Comparison of ENCODE assay signal across 9 cellular contexts in genomic region chr1:160376525-160377131, GRCh38. TPM values are rescaled to one million over a fixed set of nuclear protein-coding genes. Genes with fewer than 3 reads are reported as not detected.
DNase-seq lines count a peak whose midpoint lies in the region; ATAC-seq and TF ChIP-seq lines count a peak whose summit lies in the region.
"Had no signal": no experiment of that assay in that cellular context is flagged by ENCODE, and none has a peak within 500 bp of the region (broad histone marks: within the 10 kb centered on the region; RNA-seq: fewer than 3 reads in every experiment).

No MANE protein-coding gene starts in this region.

- peak; percentile 29 for DNase-seq in COR-L47 (lab: John Stamatoyannopoulos, UW)
- DNase-seq in GM19238 (ENCODE audit: insufficient read length, low spot score), result peak; percentile 54
- peak; percentile 84 for DNase-seq in NB4 (ENCODE audit: low read depth)
- DNase-seq in SJCRH30, result peak; percentile 70 to 90
- peak; percentile 77 for DNase-seq in dermis blood vessel endothelial cell
- no peak for DNase-seq in left lung
- peak; percentile 92 for DNase-seq in superior temporal gyrus (ENCODE audit: extremely low spot score)
- no peak for DNase-seq in MG63

- H3K4me3 ChIP-seq in NB4 (ENCODE audit: low read depth, low read length), result no peak overlapping the region
- peak overlapping the region; percentile 17 for H3K4me3 ChIP-seq in SJCRH30
- H3K4me3 ChIP-seq in left lung, result no peak overlapping the region
- no peak overlapping the region for H3K4me3 ChIP-seq in MG63

- peak; percentile 85 for ATAC-seq in left lung

- intact Hi-C loops in left lung (cut with DNase I), result no loop called here

- peaks cover 32% of the 10 kb centered on the region for H3K4me1 ChIP-seq in SJCRH30
- H3K4me1 ChIP-seq in left lung, result peaks cover 0 to 14% of the 10 kb centered on the region in 2 donors

- TF ChIP-seq POLR2A in NB4 (IDR thresholded peaks at IDR 0.05; ENCODE audit: extremely low read depth, insufficient read length), result no peak

- H3K9me3 ChIP-seq in SJCRH30 (replicated peaks) (no peaks in the 10 kb centered on the region), left lung (no peaks in the 10 kb centered on the region), MG63 (no peaks in the 10 kb centered on the region)

- H3K36me3 ChIP-seq in SJCRH30 (no peaks in the 10 kb centered on the region), left lung (no peaks in the 10 kb centered on the region), MG63 (no peaks in the 10 kb centered on the region)

- TF ChIP-seq CTCF in NB4 (IDR thresholded peaks at IDR 0.05; ENCODE audit: low read depth, low read length) (peak; percentile 88), left lung (IDR thresholded peaks at IDR 0.05) (peak; percentile 66 to 95)

- H3K27ac ChIP-seq in SJCRH30 (peak overlapping the region; percentile 98), left lung (no peak overlapping the region)

- H3K27me3 ChIP-seq in SJCRH30, result no peaks in the 10 kb centered on the region
- H3K27me3 ChIP-seq in left lung, result no peaks in the 10 kb centered on the region
- H3K27me3 ChIP-seq in MG63, result no peaks in the 10 kb centered on the region

RNA-seq across cellular contexts. Expression of gene NHLH1, which starts 9.8 kb away (rescaled TPM):
- total RNA-seq in SJCRH30 (2014; rRNA removed; shearing (Covaris generic)), result 1.4 and 2.2 TPM in 2 replicates
- total RNA-seq in dermis blood vessel endothelial cell, result under 0.01 and 0.05 TPM in 2 replicates
- total RNA-seq in left lung, result under 1 TPM; 0.09 to 0.26 TPM
- not detected in 2 replicates for total RNA-seq in MG63 (2014; rRNA removed; shearing (Covaris generic); ENCODE audit: low replicate concordance)
- total RNA-seq: urinary bladder had no signal

RNA-seq across cellular contexts. Expression of gene VANGL2, which starts 23.7 kb away (rescaled TPM):
- total RNA-seq in SJCRH30 (2014; rRNA removed; shearing (Covaris generic)), result 11.1 and 12.8 TPM in 2 replicates
- total RNA-seq in dermis blood vessel endothelial cell (under 0.01 and 0.05 TPM in 2 replicates), left lung (1 to 10 TPM; 2.7 to 5.5 TPM)
- not detected in 2 replicates for total RNA-seq in MG63 (2014; rRNA removed; shearing (Covaris generic); ENCODE audit: low replicate concordance)

RNA-seq across cellular contexts. Expression of gene NCSTN, which starts 33.4 kb away (rescaled TPM):
- 49.3 and 56.9 TPM in 2 replicates for total RNA-seq in SJCRH30 (2014; rRNA removed; shearing (Covaris generic))
- total RNA-seq in dermis blood vessel endothelial cell, result 80.2 and 117 TPM in 2 replicates
- 10 to 100 TPM; 90.7 to 93.8 TPM for total RNA-seq in left lung
- total RNA-seq in MG63 (2014; rRNA removed; shearing (Covaris generic); ENCODE audit: low replicate concordance), result 31.5 and 50.6 TPM in 2 replicates

RNA-seq across cellular contexts. Expression of gene COPA, which starts 33.6 kb away (rescaled TPM):
- 107 TPM in 2 replicates for total RNA-seq in SJCRH30 (2014; rRNA removed; shearing (Covaris generic))
- 248 and 276 TPM in 2 replicates for total RNA-seq in dermis blood vessel endothelial cell
- 100 to 1,000 TPM; 174 to 181 TPM for total RNA-seq in left lung
- 144 and 206 TPM in 2 replicates for total RNA-seq in MG63 (2014; rRNA removed; shearing (Covaris generic); ENCODE audit: low replicate concordance)

Comparison
In these comparisons a context has a peak if more than half of its experiments do, and no peak if none do; other contexts are left out.
1. DNase-seq: peak in COR-L47 (single experiment), GM19238 (single experiment), NB4 (single experiment), SJCRH30 (2 of 2), dermis blood vessel endothelial cell (single experiment) and superior temporal gyrus (single experiment); none in left lung (0 of 2) and MG63 (single experiment).